10 cellular contexts compared by ENCODE assay signal in the genomic region with DNA sequence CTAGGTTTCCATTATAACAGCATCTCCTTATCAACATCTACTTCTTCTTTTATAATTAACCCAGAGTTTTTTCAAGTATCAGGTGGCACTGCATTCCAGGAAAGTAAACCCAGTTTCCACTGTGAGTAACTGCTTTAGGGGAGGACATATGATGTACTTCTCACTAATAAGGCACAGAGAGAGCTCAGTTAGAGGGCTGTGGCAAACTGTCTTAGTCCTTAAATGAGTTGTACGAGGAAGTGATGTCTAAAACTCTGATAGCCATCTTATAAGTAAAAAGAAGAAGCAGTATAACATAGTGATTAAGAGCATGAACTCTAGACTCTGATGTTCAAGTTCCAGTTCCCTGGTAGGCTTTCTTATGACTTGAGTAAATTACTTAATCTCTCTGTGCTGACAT. TPM values are rescaled to one million over a fixed set of nuclear protein-coding genes. Genes with fewer than 3 reads are reported as not detected.
DNase-seq lines count a peak whose midpoint lies in the region; ATAC-seq and TF ChIP-seq lines count a peak whose summit lies in the region.
"Had no signal": no experiment of that assay in that cellular context is flagged by ENCODE, and none has a peak within 500 bp of the region (broad histone marks: within the 10 kb centered on the region; RNA-seq: fewer than 3 reads in every experiment).

No MANE protein-coding gene starts in this region.

- CTCF ChIA-PET in OCI-LY7 (lab: Charles Lee; ENCODE audit: unreplicated experiment), result no interaction called here

- intact Hi-C loops in OCI-LY7 (cut with micrococcal nuclease; ENCODE audit: unreplicated experiment), result no loop called here
- intact Hi-C loops in sigmoid colon (cut with DNase I), result no loop called here

- H3K4me3 Mint-ChIP-seq in activated T-cell treated with anti-CD3 and anti-CD28 coated beads, Interleukin-2, amount 50 U/mL, for 4 hours, result no peak overlapping the region

- no peaks in the 10 kb centered on the region for H3K36me3 Mint-ChIP-seq in activated T-cell treated with anti-CD3 and anti-CD28 coated beads, Interleukin-2, amount 50 U/mL, for 4 hours (ENCODE audit: insufficient read depth)

- H3K36me3 ChIP-seq in OCI-LY7 (ENCODE audit: insufficient read depth, low read length), result no peaks in the 10 kb centered on the region
- H3K36me3 ChIP-seq in sigmoid colon, result no peaks in the 10 kb centered on the region
- H3K36me3 ChIP-seq: ascending aorta had no signal

- POLR2A ChIA-PET in OCI-LY7 (lab: Charles Lee), result interaction anchor here (0.6 kb wide), 1 partner anchor 19 kb away, joined by 3 read pairs; no protein-coding TSS in a partner anchor

- H3K4me3 ChIP-seq in OCI-LY7 (ENCODE audit: low read depth, low read length, poor library complexity, severe bottlenecking) (no peak overlapping the region), sigmoid colon (no peak overlapping the region)
- H3K4me3 ChIP-seq: ascending aorta had no signal

- H3K9me2 ChIP-seq in OCI-LY7 (ENCODE audit: insufficient read depth, low read length), result no peaks in the 10 kb centered on the region

- H3K4me1 ChIP-seq in OCI-LY7 (ENCODE audit: insufficient read depth, low read length, poor library complexity, severe bottlenecking) (no peaks in the 10 kb centered on the region), sigmoid colon (no peaks in the 10 kb centered on the region)
- H3K4me1 ChIP-seq: ascending aorta had no signal

- no peaks in the 10 kb centered on the region for H3K27me3 ChIP-seq in sigmoid colon
- H3K27me3 ChIP-seq: ascending aorta had no signal

- no peak for DNase-seq in activated T-cell treated with anti-CD3 and anti-CD28 coated beads, Interleukin-2, amount 50 U/mL, for 4 hours
- DNase-seq in activated T-cell treated with anti-CD3 and anti-CD28 coated beads for 4 hours (no peak), SIG-M5 (lab: John Stamatoyannopoulos, UW) (peak; percentile 64), OCI-LY7 (ENCODE audit: low spot score) (no peak), sigmoid colon (no peak)
- DNase-seq in stimulated activated naive CD8-positive, alpha-beta T cell treated with anti-CD3 and anti-CD28 coated beads, Interleukin-15, Interleukin-2, amounts not matched to agents 100 U/mL and 50 U/mL, for 24 hours, result no peak
- DNase-seq: NCI-H1092 treated with DMSO at 0.1 percent for 48 hours had no signal

- no peaks in the 10 kb centered on the region for H4K20me1 ChIP-seq in OCI-LY7 (ENCODE audit: insufficient read depth, low read length)

- TF ChIP-seq CTCF in OCI-LY7 (conservative IDR thresholded peaks at IDR 0.05; ENCODE audit: low read length) (no peak), sigmoid colon (IDR thresholded peaks at IDR 0.05) (no peak)

- ATAC-seq in activated T-cell treated with anti-CD3 and anti-CD28 coated beads, Interleukin-2, amount 50 U/mL, for 4 hours, result peak; percentile 82 to 85
- ATAC-seq in HG02970 (IDR thresholded peaks at IDR 0.05; ENCODE audit: low FRiP score, unreplicated experiment) (peak; percentile 41), HG03108 (IDR thresholded peaks at IDR 0.05; ENCODE audit: unreplicated experiment) (no peak)
- peak; percentile 89 for ATAC-seq in stimulated activated naive CD8-positive, alpha-beta T cell treated with anti-CD3 and anti-CD28 coated beads, Interleukin-15, Interleukin-2, amounts not matched to agents 100 U/mL and 50 U/mL, for 24 hours

- no peaks in the 10 kb centered on the region for H3K9me3 Mint-ChIP-seq in activated T-cell treated with anti-CD3 and anti-CD28 coated beads, Interleukin-2, amount 50 U/mL, for 4 hours

- no peak overlapping the region for H3K4me2 ChIP-seq in OCI-LY7 (ENCODE audit: low read length)

- no peaks in the 10 kb centered on the region for H3K79me2 ChIP-seq in OCI-LY7 (ENCODE audit: insufficient read depth, low read depth, low read length)

- no peaks in the 10 kb centered on the region for H3K27me3 Mint-ChIP-seq in activated T-cell treated with anti-CD3 and anti-CD28 coated beads, Interleukin-2, amount 50 U/mL, for 4 hours (ENCODE audit: low read depth)

- no peak for TF ChIP-seq POLR2A in sigmoid colon (IDR thresholded peaks at IDR 0.05)

- no peak overlapping the region for H2AFZ ChIP-seq in OCI-LY7 (ENCODE audit: low read length)

- H3K4me1 Mint-ChIP-seq in activated T-cell treated with anti-CD3 and anti-CD28 coated beads, Interleukin-2, amount 50 U/mL, for 4 hours (ENCODE audit: low read depth), result peaks cover 10% of the 10 kb centered on the region

- H3K27ac ChIP-seq in OCI-LY7 (ENCODE audit: low read depth, low read length, poor library complexity, severe bottlenecking), result no peak overlapping the region
- no peak overlapping the region for H3K27ac ChIP-seq in sigmoid colon
- H3K27ac ChIP-seq: ascending aorta had no signal

- H3K9me3 ChIP-seq in OCI-LY7 (ENCODE audit: low read length), result no peaks in the 10 kb centered on the region
- H3K9me3 ChIP-seq in sigmoid colon, result no peaks in the 10 kb centered on the region
- H3K9me3 ChIP-seq: ascending aorta had no signal

- TF ChIP-seq EP300 in sigmoid colon (IDR thresholded peaks at IDR 0.05), result no peak

- no TSS peak for BruUV-seq in OCI-LY7 (replicated peaks; lab: Mats Ljungman, UMichigan)

- WGBS in sigmoid colon, 2 donors, result 66 to 68% methylated on average over 1 of the region's 1 CpG

RNA-seq across cellular contexts. Expression of a gene that starts 58.7 kb away (rescaled TPM):
- 1 to 10 TPM; 1.2 to 5.4 (median 2.0) TPM for total RNA-seq in activated T-cell treated with anti-CD3 and anti-CD28 coated beads, Interleukin-2, amount 50 U/mL, for 4 hours
- not detected in 2 replicates for total RNA-seq in OCI-LY7 (2014; rRNA removed; shearing (Covaris generic))
- total RNA-seq in OCI-LY7 (2022) (not detected in 2 replicates), sigmoid colon (100 to 1,000 TPM in 1 of 4 donors, 10 to 100 TPM in 3; 16.1 to 118 (median 31.1) TPM)
- polyA plus RNA-seq in sigmoid colon, result 1 to 10 TPM in 2 of 3 donors, under 1 TPM in 1; 0.60 to 8.1 (median 3.0) TPM
